8 cellular contexts compared by ENCODE assay signal in the genomic region with DNA sequence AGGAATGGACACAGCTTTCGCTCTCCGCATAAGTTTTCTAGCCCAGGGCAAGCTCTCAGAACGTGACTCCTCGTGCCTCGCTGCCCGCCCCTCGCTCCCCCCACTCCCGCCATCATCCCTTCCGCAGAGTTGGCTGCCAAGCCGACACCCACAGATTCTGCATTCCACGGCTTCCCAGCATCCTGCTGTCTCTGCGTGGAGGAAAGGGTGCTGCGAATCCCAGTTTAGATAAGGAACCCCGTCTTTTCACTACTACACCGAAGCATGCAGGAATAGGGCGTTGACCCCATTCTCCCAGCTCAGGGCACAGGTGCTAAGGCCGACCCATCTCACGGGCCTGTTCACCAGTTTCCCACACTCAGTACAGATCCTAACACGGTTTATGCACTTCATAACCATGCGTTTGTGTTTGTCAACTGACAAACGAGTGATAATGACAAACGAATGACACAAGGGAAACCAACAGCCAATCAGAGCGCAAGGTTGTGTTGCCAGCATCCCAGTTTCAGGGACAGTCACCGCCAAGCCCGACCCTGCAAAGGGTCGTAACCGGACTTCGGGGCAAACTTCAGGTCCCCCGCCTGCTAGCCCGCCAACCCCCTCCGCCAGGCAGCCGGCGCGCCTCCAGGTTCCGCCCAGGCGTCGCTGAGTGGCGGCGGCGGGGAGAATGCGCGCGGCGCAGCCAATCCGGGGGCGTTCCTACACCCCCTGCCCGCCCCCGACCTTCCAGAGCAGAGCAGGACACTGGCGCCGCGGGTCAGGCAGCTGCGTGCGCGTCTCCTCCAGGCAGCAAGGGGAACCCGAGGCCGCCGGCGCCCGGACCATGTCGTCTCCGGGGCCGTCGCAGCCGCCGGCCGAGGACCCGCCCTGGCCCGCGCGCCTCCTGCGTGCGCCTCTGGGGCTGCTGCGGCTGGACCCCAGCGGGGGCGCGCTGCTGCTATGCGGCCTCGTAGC. TPM values are rescaled to one million over a fixed set of nuclear protein-coding genes. Genes with fewer than 3 reads are reported as not detected.
DNase-seq lines count a peak whose midpoint lies in the region; ATAC-seq, FAIRE-seq and TF ChIP-seq lines count a peak whose summit lies in the region.

Gene CYP2U1 (plus strand): TSS at position 729 of the 954 bp plus-strand sequence. CDS start 95 bp downstream, at position 824.

- H3K4me2 ChIP-seq in SK-N-SH, result peak within 1 kb of the TSS; percentile 94

- peaks cover 0 to 5% of the 10 kb centered on the region in 2 donors for H3K36me3 Mint-ChIP-seq in activated naive CD4-positive, alpha-beta T cell treated with anti-CD3 and anti-CD28 coated beads, Interleukin-2, amount 50 U/mL, for 72 hours

- intact Hi-C loops in head of caudate nucleus (cut with DNase I), result loop anchor here (2.0 kb wide), 1 partner anchor 58 kb away; the partner anchor contains the start of gene HADH
- intact Hi-C loops in pancreas (cut with DNase I), result no loop called here

- no peaks in the 10 kb centered on the region for H3K9me2 ChIP-seq in SK-N-SH

- TF ChIP-seq CTCF in SK-N-SH (IDR thresholded peaks at IDR 0.05) (no peak), pancreas (IDR thresholded peaks at IDR 0.05) (no peak)

- 9% methylated on average over 31 of the region's 78 CpGs for WGBS in SK-N-SH (ENCODE audit: low lambda C conversion rate)
- 3% methylated on average over 64 to 78 of the region's 78 CpGs for WGBS in pancreas, 2 donors
- WGBS in thymus, result 4% methylated on average over 78 of the region's 78 CpGs

- CTCF ChIA-PET in SK-N-SH (lab: Yijun Ruan, JAX), result interaction anchor here (0.7 to 1.9 kb wide), 6 partner anchors 11 to 734 kb away, joined by 3 to 10 read pairs (median 4); no protein-coding TSS in a partner anchor

- H3K27ac Mint-ChIP-seq in activated naive CD4-positive, alpha-beta T cell treated with anti-CD3 and anti-CD28 coated beads, Interleukin-2, amount 50 U/mL, for 72 hours, result peak within 1 kb of the TSS; percentile 56 to 83

- no peaks in the 10 kb centered on the region for H3K9me3 ChIP-seq in KOPT-K1 (ENCODE audit: insufficient read depth, low read length, poor library complexity, severe bottlenecking)
- no peaks in the 10 kb centered on the region for H3K9me3 ChIP-seq in SK-N-SH
- no peaks in the 10 kb centered on the region for H3K9me3 ChIP-seq in pancreas
- H3K9me3 ChIP-seq in thymus (ENCODE audit: control insufficient read depth), result no peaks in the 10 kb centered on the region

- H3K27ac ChIP-seq in KOPT-K1 (ENCODE audit: low read depth, low read length, poor library complexity, severe bottlenecking) (peak within 1 kb of the TSS; percentile 61), SK-N-SH (ENCODE audit: low read depth in 2 of 2, low read length in 1 of 2) (peak within 1 kb of the TSS in 1 of 2 experiments; percentile 82; a peak in 2 of 4 replicates), pancreas (peak within 1 kb of the TSS in 2 of 4 donors; percentile 31 to 42), thymus (ENCODE audit: low read depth) (peak within 1 kb of the TSS; percentile 86)

- H3K4me3 ChIP-seq in SK-N-SH (ENCODE audit: low read depth in 2 of 2, low read length in 1 of 2) (peak within 1 kb of the TSS; percentile 83 to 87), pancreas (peak within 1 kb of the TSS; percentile 56 to 87 (median 72)), thymus (ENCODE audit: low read length) (peak within 1 kb of the TSS; percentile 76)

- no peaks in the 10 kb centered on the region for H3K79me2 ChIP-seq in SK-N-SH (ENCODE audit: insufficient read depth)

- peak; percentile 93 for ATAC-seq in GM21786 (IDR thresholded peaks at IDR 0.05; ENCODE audit: unreplicated experiment)
- peak; percentile 94 for ATAC-seq in activated naive CD4-positive, alpha-beta T cell treated with anti-CD3 and anti-CD28 coated beads, Interleukin-2, amount 50 U/mL, for 72 hours
- peak; percentile 97 to 99 (median 98) for ATAC-seq in pancreas

- no peak for TF ChIP-seq EP300 in SK-N-SH (IDR thresholded peaks at IDR 0.05; ENCODE audit: borderline replicate concordance in 1 of 2, low read depth in 1 of 2, low read length in 1 of 2)

- POLR2A ChIA-PET in SK-N-SH (lab: Yijun Ruan, JAX), result interaction anchor here (1.2 kb wide), 1 partner anchor 689 kb away, joined by 4 read pairs; the partner anchor contains the start of gene RPL34

- DNase-seq in EL (peak; percentile 86), SK-N-SH (peak; percentile 95), head of caudate nucleus (peak; percentile 70 to 95 (median 92)), pancreas (peak; percentile 76 to 92 (median 84))
- peak; percentile 77 to 81 for DNase-seq in activated naive CD4-positive, alpha-beta T cell treated with anti-CD3 and anti-CD28 coated beads, Interleukin-2, amount 50 U/mL, for 72 hours (ENCODE audit: low spot score in 2 of 2)

- no peaks in the 10 kb centered on the region for H3K27me3 ChIP-seq in SK-N-SH (ENCODE audit: insufficient read depth)
- no peaks in the 10 kb centered on the region for H3K27me3 ChIP-seq in pancreas
- no peaks in the 10 kb centered on the region for H3K27me3 ChIP-seq in thymus (ENCODE audit: control insufficient read depth, insufficient read depth)

- no peaks in the 10 kb centered on the region for H4K20me1 ChIP-seq in SK-N-SH (ENCODE audit: insufficient read depth)

- no peaks in the 10 kb centered on the region for H3K9me3 Mint-ChIP-seq in activated naive CD4-positive, alpha-beta T cell treated with anti-CD3 and anti-CD28 coated beads, Interleukin-2, amount 50 U/mL, for 72 hours

- no peak for TF ChIP-seq RAD21 in SK-N-SH (IDR thresholded peaks at IDR 0.05; ENCODE audit: low read length)

- no peaks in the 10 kb centered on the region for H3F3A ChIP-seq in SK-N-SH (replicated peaks; ENCODE audit: insufficient read depth)

- no peak for FAIRE-seq in pancreas (lab: Jason Lieb, UNC)

- peak within 1 kb of the TSS; percentile 89 for H2AFZ ChIP-seq in SK-N-SH (ENCODE audit: low read depth)

- H3K4me1 ChIP-seq in SK-N-SH (ENCODE audit: control insufficient read depth in 1 of 2, insufficient read depth in 2 of 2, low read depth in 1 of 2, low read length in 1 of 2), result peaks cover 0 to 14% of the 10 kb centered on the region in 2 experiments; a peak in 2 of 4 replicates
- no peaks in the 10 kb centered on the region for H3K4me1 ChIP-seq in pancreas
- peaks cover 17% of the 10 kb centered on the region for H3K4me1 ChIP-seq in thymus (ENCODE audit: control insufficient read depth, insufficient read depth, low read length)

- peak within 1 kb of the TSS; percentile 64 for H3K9ac ChIP-seq in SK-N-SH

- H3K36me3 ChIP-seq in KOPT-K1 (ENCODE audit: insufficient read depth, low read length), result no peaks in the 10 kb centered on the region
- peaks cover 0 to 2% of the 10 kb centered on the region in 2 experiments for H3K36me3 ChIP-seq in SK-N-SH (replicated peaks in 1 of 2; ENCODE audit: control insufficient read depth in 1 of 2, insufficient read depth in 2 of 2, low read length in 1 of 2)
- H3K36me3 ChIP-seq in pancreas, result no peaks in the 10 kb centered on the region
- H3K36me3 ChIP-seq in thymus (ENCODE audit: control insufficient read depth, insufficient read depth), result peaks cover 10% of the 10 kb centered on the region

TF ChIP-seq in SK-N-SH, 30 proteins besides CTCF, POLR2A, EP300 and RAD21 (continues in another document):
- TF ChIP-seq SIN3A (IDR thresholded peaks at IDR 0.05; ENCODE audit: borderline replicate concordance, low read depth, low read length), result peak; percentile 11; the same call in 1 of the 2 replicates
- TF ChIP-seq NFIC (IDR thresholded peaks at IDR 0.05; ENCODE audit: borderline replicate concordance), result no peak
- no peak for TF ChIP-seq REST (IDR thresholded peaks at IDR 0.05; ENCODE audit: low read depth, low read length)
- TF ChIP-seq TAF1 (IDR thresholded peaks at IDR 0.05; ENCODE audit: borderline replicate concordance, low read depth, low read length), result peak; percentile 63; the same call in 1 of the 2 replicates
- no peak for TF ChIP-seq FOXJ3 (CRISPR knock-in tag; IDR thresholded peaks at IDR 0.05)
- no peak for TF ChIP-seq FOXM1 (IDR thresholded peaks at IDR 0.05; ENCODE audit: low read depth)
- 0 out of 2 replicates have a peak, but pooled peaks have one; percentile 48 for TF ChIP-seq MXI1 (IDR thresholded peaks at IDR 0.05; ENCODE audit: low read depth, low read length)
- no peak for TF ChIP-seq JUND (IDR thresholded peaks at IDR 0.05)
- peak; percentile 52 for TF ChIP-seq NRF1 (IDR thresholded peaks at IDR 0.05; ENCODE audit: low read depth, low read length)
- no peak for TF ChIP-seq SMC3 (IDR thresholded peaks at IDR 0.05; ENCODE audit: low read depth, low read length)

RNA-seq across cellular contexts. Expression of gene CYP2U1, which starts in this region (rescaled TPM):
- polyA plus RNA-seq in SK-N-SH (2012; rRNA removed) (2.0 and 2.8 TPM in 2 replicates), pancreas (1 to 10 TPM; 1.1 to 5.0 TPM), thymus (25.3 TPM)
- polyA plus RNA-seq in SK-N-SH (2012; cell fraction: cytosol; rRNA removed), result 3.3 and 3.5 TPM in 2 replicates
- 1.3 and 2.5 TPM in 2 replicates for polyA plus RNA-seq in SK-N-SH (2012; cell fraction: nucleus; rRNA removed)
- 1 to 10 TPM; 2.1 TPM for total RNA-seq in activated naive CD4-positive, alpha-beta T cell treated with anti-CD3 and anti-CD28 coated beads, Interleukin-2, amount 50 U/mL, for 72 hours
- total RNA-seq in pancreas, result 1 to 10 TPM in 5 of 6 donors, under 1 TPM in 1; 0.92 to 3.2 (median 1.6) TPM
